ENCODE assay signal across 11 cellular contexts in the genomic region with DNA sequence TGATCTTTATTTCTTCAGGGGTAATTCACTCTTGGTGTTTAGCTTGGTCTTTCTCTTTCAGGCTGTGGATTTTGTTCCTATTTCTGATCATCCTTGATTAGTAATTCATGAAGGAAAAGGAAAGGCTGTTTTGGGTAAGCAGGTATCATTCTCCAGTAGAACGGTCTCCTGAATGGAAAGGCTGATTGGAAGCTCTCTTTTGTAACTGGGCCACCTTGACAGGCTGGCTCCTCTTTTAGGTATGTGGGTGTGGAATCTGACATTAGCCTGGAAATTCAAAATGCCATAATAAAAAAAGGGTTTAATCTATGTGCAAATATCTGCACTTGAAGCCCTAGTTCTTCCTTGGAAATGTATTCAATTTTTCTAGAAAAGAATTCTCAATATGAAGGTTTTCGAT. TPM values are rescaled to one million over a fixed set of nuclear protein-coding genes. Genes with fewer than 3 reads are reported as not detected.
"Had no signal": no experiment of that assay in that cellular context is flagged by ENCODE, and none has a peak within 500 bp of the region (broad histone marks: within the 10 kb centered on the region; RNA-seq: fewer than 3 reads in every experiment).

No MANE protein-coding gene starts in this region.

- FAIRE-seq: H1, H54 had no signal

- H3K4me2 ChIP-seq: GM23338 had no signal

- H3K4me1 ChIP-seq: HAP-1 had no signal

- H3K36me3 ChIP-seq: HAP-1 had no signal

- H3K9me3 ChIP-seq: HAP-1 had no signal

- ATAC-seq: GM23338, HCT116 had no signal

- H3K27ac ChIP-seq: GM23248 had no signal

- DNase-seq: GM23248, GOT3, H7, H9, HFFc6 had no signal

- H3K4me3 ChIP-seq: GM23248, GM23338, HAP-1 had no signal

- H3K9ac ChIP-seq: GM23248 had no signal

RNA-seq across cellular contexts. Expression of a gene that starts 18.9 kb away (rescaled TPM):
- total RNA-seq: GM23248, H1, H4, H7, H9, HFFc6 had no signal
- polyA plus RNA-seq: GM23248, GM23338, H1 had no signal

RNA-seq across cellular contexts. Expression of a gene that starts 19.7 kb away (rescaled TPM):
- total RNA-seq: GM23248, GM23338, H1, H4, H7, H9, HFFc6 had no signal
- polyA plus RNA-seq: GM23248, GM23338, H1 had no signal
